25 cellular contexts compared by ENCODE assay signal in genomic region chr15:46577767-46578166, GRCh38.
"Had no signal": no experiment of that assay in that cellular context is flagged by ENCODE, and none has a peak within 500 bp of the region (broad histone marks: within the 10 kb centered on the region; RNA-seq: fewer than 3 reads in every experiment).

No MANE protein-coding gene starts in this region.

- H3K27me3 Mint-ChIP-seq: memory B cell, naive B cell had no signal

- DNase-seq: dermis blood vessel endothelial cell; dorsolateral prefrontal cortex; effector CD4-positive, alpha-beta T cell; effector memory CD4-positive, alpha-beta T cell; foreskin keratinocyte; heart left ventricle; hypothalamus; immature natural killer cell; islet precursor cell; kidney; kidney glomerular epithelial cell; left ventricle myocardium inferior; mammary epithelial cell; mesendoderm; mucosa of descending colon; naive B cell had no signal

- H3K4me3 Mint-ChIP-seq: immature natural killer cell, memory B cell, naive B cell had no signal

- H3K4me2 ChIP-seq: hepatocyte had no signal

- H3K27ac Mint-ChIP-seq: immature natural killer cell, memory B cell, naive B cell had no signal

- H3K4me3 ChIP-seq: coronary artery, dorsolateral prefrontal cortex, esophagus muscularis mucosa, gastroesophageal sphincter, heart left ventricle, hepatocyte, left ventricle myocardium inferior, lung, mucosa of descending colon had no signal

- H3K4me1 Mint-ChIP-seq: immature natural killer cell, memory B cell, naive B cell had no signal

- H3K79me2 ChIP-seq: hepatocyte had no signal

- H2AFZ ChIP-seq: hepatocyte had no signal

- H3K9me3 ChIP-seq: esophagus muscularis mucosa, gastroesophageal sphincter, heart left ventricle, left ventricle myocardium inferior, mucosa of descending colon had no signal

- FAIRE-seq: colon, endothelial cell of umbilical vein, frontal cortex, kidney had no signal

- H3K36me3 Mint-ChIP-seq: immature natural killer cell, memory B cell, naive B cell had no signal

- H3K4me1 ChIP-seq: esophagus muscularis mucosa, gastroesophageal sphincter, heart left ventricle, left ventricle myocardium inferior had no signal

- ATAC-seq: foreskin keratinocyte, gastroesophageal sphincter, heart left ventricle, mucosa of descending colon had no signal

- H3K27me3 ChIP-seq: dorsolateral prefrontal cortex, esophagus muscularis mucosa, foreskin keratinocyte, gastroesophageal sphincter, heart left ventricle, hepatocyte had no signal

- H3K36me3 ChIP-seq: esophagus muscularis mucosa, gastroesophageal sphincter, heart left ventricle, left ventricle myocardium inferior had no signal

- H3K27ac ChIP-seq: coronary artery, dorsolateral prefrontal cortex, esophagus muscularis mucosa, foreskin keratinocyte, gastroesophageal sphincter, heart left ventricle, left ventricle myocardium inferior had no signal
